ENCODE assay signal across 12 cellular contexts in the genomic region with DNA sequence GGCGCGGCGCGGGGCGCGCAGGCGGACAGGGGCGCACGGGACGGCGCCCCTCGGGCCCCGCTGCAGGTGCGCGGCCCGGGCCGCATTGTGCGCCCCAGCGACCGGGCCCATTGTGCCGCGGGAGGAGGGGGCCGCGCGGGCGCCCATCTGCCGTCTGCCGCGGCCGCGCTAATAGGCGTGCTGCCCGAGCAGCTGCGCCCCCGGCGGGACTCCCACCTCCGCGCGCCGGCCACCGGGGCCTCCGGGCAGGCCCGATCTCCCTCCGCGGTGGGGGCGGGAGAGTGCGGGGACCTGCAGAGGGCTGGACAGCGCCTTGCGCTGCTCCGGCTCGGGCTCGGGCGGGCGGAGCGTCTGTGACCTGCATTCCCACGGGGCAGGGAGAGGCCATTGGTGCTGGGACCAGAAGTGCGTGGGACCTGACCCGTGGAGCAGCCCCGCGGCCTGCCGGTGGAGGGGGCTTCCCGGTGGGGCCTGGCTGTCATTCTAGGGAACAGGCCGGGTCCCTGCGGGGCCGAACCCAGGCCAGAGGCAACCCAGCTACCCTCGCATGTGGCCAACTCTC. TPM values are rescaled to one million over a fixed set of nuclear protein-coding genes. Genes with fewer than 3 reads are reported as not detected.
DNase-seq lines count a peak whose midpoint lies in the region; ATAC-seq, FAIRE-seq and TF ChIP-seq lines count a peak whose summit lies in the region.
"Had no signal": no experiment of that assay in that cellular context is flagged by ENCODE, and none has a peak within 500 bp of the region (broad histone marks: within the 10 kb centered on the region; RNA-seq: fewer than 3 reads in every experiment).

No MANE protein-coding gene starts in this region.

- TF ChIP-seq EP300 in K562 (IDR thresholded peaks at IDR 0.05; ENCODE audit: low read length), result no peak

- 0 out of 2 replicates have a peak, but pooled peaks cover 6% of the 10 kb centered on the region for H4K20me1 ChIP-seq in K562 (replicated peaks; ENCODE audit: control insufficient read depth, insufficient read depth, low read length)

- CTCF ChIA-PET in K562 (lab: Yijun Ruan, JAX; ENCODE audit: low intra/inter-chr PET ratio), result no interaction called here

- ATAC-seq in activated T-cell treated with anti-CD3 and anti-CD28 coated beads, Interleukin-2, amount 50 U/mL, for 4 hours, result no peak
- no peak for ATAC-seq in K562
- ATAC-seq in GM19455 (IDR thresholded peaks at IDR 0.05; ENCODE audit: unreplicated experiment), result no peak
- ATAC-seq: left lobe of liver had no signal

- no peak overlapping the region for H3K27ac Mint-ChIP-seq in immature natural killer cell
- H3K27ac Mint-ChIP-seq: CD4-positive, CD25-positive, alpha-beta regulatory T cell had no signal

- H3K4me1 Mint-ChIP-seq in activated T-cell treated with anti-CD3 and anti-CD28 coated beads, Interleukin-2, amount 50 U/mL, for 4 hours (ENCODE audit: low read depth), result peaks cover 9% of the 10 kb centered on the region
- H3K4me1 Mint-ChIP-seq in immature natural killer cell, result peaks cover 0 to 9% of the 10 kb centered on the region in 2 donors

- peaks cover 27% of the 10 kb centered on the region for H3K27me3 Mint-ChIP-seq in activated T-cell treated with anti-CD3 and anti-CD28 coated beads, Interleukin-2, amount 50 U/mL, for 4 hours (ENCODE audit: low read depth)
- H3K27me3 Mint-ChIP-seq in immature natural killer cell (ENCODE audit: low read depth in 3 of 3), result peaks cover 9 to 17% (median 9%) of the 10 kb centered on the region in 3 donors

- no TSS peak for BruUV-seq in K562 (replicated peaks; lab: Mats Ljungman, UMichigan)

- H3K4me2 ChIP-seq in K562 (ENCODE audit: insufficient read depth, low read length), result no peak overlapping the region

- no peak for DNase-seq in activated T-cell treated with anti-CD3 and anti-CD28 coated beads, Interleukin-2, amount 50 U/mL, for 4 hours
- DNase-seq in activated T-cell treated with anti-CD3 and anti-CD28 coated beads for 4 hours (no peak), K562 (ENCODE audit: extremely low read depth in 1 of 4, low spot score in 3 of 4) (no peak), immature natural killer cell (no peak), superior temporal gyrus (ENCODE audit: extremely low spot score) (peak; percentile 32), HUDEP-2 (lab: John Stamatoyannopoulos, UW; ENCODE audit: unreplicated experiment in 76 of 76) (no peak), activated gamma-delta T cell (lab: John Stamatoyannopoulos, UW) (no peak)
- DNase-seq: activated CD4-positive, alpha-beta T cell treated with anti-CD3 and anti-CD28 coated beads, Interleukin-2, amount 50 U/mL, for 1 hour; CD4-positive, CD25-positive, alpha-beta regulatory T cell; cerebellar nuclear complex had no signal

- no peak for TF ChIP-seq RAD21 in K562 (CRISPR knock-in tag; conservative IDR thresholded peaks at IDR 0.05 in 1 of 2, IDR thresholded peaks at IDR 0.05 in 1 of 2)

- H3K36me3 Mint-ChIP-seq in activated T-cell treated with anti-CD3 and anti-CD28 coated beads, Interleukin-2, amount 50 U/mL, for 4 hours (ENCODE audit: insufficient read depth), result no peaks in the 10 kb centered on the region
- H3K36me3 Mint-ChIP-seq in immature natural killer cell, result no peaks in the 10 kb centered on the region
- H3K36me3 Mint-ChIP-seq: CD4-positive, CD25-positive, alpha-beta regulatory T cell had no signal

- no peak for TF ChIP-seq POLR2A in K562 (conservative IDR thresholded peaks at IDR 0.05)

- POLR2A ChIA-PET in K562 (lab: Yijun Ruan, JAX), result no interaction called here

- no peak overlapping the region for H3K27ac ChIP-seq in K562 (ENCODE audit: extremely low read depth, low read depth, low read length)

- H3K4me1 ChIP-seq in K562 (replicated peaks in 1 of 2; ENCODE audit: control insufficient read depth in 2 of 2, insufficient read depth in 2 of 2, low read length in 2 of 2), result peaks cover 0 to 30% of the 10 kb centered on the region in 2 experiments; a peak in 2 of 5 replicates

- H3K36me3 ChIP-seq in K562 (ENCODE audit: control insufficient read depth, insufficient read depth, low read length), result no peaks in the 10 kb centered on the region

- no peaks in the 10 kb centered on the region for H3K79me2 ChIP-seq in K562 (ENCODE audit: control insufficient read depth, insufficient read depth, low read length)

- intact Hi-C loops in K562 (cut with micrococcal nuclease), result no loop called here

- WGBS in K562 (ENCODE audit: insufficient coverage, low coverage, missing lambda C conversion rate), result 75% methylated on average over 7 of the region's 66 CpGs

- no peaks in the 10 kb centered on the region for H3K9me3 Mint-ChIP-seq in activated T-cell treated with anti-CD3 and anti-CD28 coated beads, Interleukin-2, amount 50 U/mL, for 4 hours
- H3K9me3 Mint-ChIP-seq in immature natural killer cell, result peaks cover 0 to 3% (median 0%) of the 10 kb centered on the region in 6 donors

- peaks cover 5 to 41% of the 10 kb centered on the region in 2 experiments; a peak in 3 of 5 replicates for H3K27me3 ChIP-seq in K562 (ENCODE audit: control insufficient read depth in 2 of 2, insufficient read depth in 2 of 2, low read length in 2 of 2)

- H3K9me1 ChIP-seq in K562 (ENCODE audit: control insufficient read depth, insufficient read depth, low read length), result no peaks in the 10 kb centered on the region

- H3K9ac ChIP-seq in K562 (ENCODE audit: insufficient read depth in 1 of 2, low read depth in 2 of 2, low read length in 2 of 2), result no peak overlapping the region

- FAIRE-seq in K562 (lab: Jason Lieb, UNC), result no peak

- H3K4me3 ChIP-seq in K562, result no peak overlapping the region

- H3K4me3 Mint-ChIP-seq in activated T-cell treated with anti-CD3 and anti-CD28 coated beads, Interleukin-2, amount 50 U/mL, for 4 hours, result peak overlapping the region; percentile 50
- H3K4me3 Mint-ChIP-seq in immature natural killer cell, result peak overlapping the region; percentile 18 to 56 (median 44)

- no peaks in the 10 kb centered on the region for H3K9me3 ChIP-seq in K562 (replicated peaks; ENCODE audit: control insufficient read depth, insufficient read depth, low read depth, low read length)

- TF ChIP-seq CTCF in K562 (IDR thresholded peaks at IDR 0.05 in 2 of 3, conservative IDR thresholded peaks at IDR 0.05 in 1 of 3; ENCODE audit: insufficient read depth in 2 of 3, low read depth in 1 of 3, low read length in 3 of 3), result no peak

- no peak overlapping the region for H2AFZ ChIP-seq in K562 (ENCODE audit: low read depth, low read length)

- in situ Hi-C loops in K562 (cut with MboI), result no loop called here

TF ChIP-seq in K562, 482 proteins besides CTCF, POLR2A, EP300 and RAD21:
- TF ChIP-seq, protein P1, sequence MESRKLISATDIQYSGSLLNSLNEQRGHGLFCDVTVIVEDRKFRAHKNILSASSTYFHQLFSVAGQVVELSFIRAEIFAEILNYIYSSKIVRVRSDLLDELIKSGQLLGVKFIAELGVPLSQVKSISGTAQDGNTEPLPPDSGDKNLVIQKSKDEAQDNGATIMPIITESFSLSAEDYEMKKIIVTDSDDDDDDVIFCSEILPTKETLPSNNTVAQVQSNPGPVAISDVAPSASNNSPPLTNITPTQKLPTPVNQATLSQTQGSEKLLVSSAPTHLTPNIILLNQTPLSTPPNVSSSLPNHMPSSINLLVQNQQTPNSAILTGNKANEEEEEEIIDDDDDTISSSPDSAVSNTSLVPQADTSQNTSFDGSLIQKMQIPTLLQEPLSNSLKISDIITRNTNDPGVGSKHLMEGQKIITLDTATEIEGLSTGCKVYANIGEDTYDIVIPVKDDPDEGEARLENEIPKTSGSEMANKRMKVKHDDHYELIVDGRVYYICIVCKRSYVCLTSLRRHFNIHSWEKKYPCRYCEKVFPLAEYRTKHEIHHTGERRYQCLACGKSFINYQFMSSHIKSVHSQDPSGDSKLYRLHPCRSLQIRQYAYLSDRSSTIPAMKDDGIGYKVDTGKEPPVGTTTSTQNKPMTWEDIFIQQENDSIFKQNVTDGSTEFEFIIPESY (CRISPR knock-in tag; IDR thresholded peaks at IDR 0.05), result peak; percentile 73
- no peak for TF ChIP-seq CBX1 (IDR thresholded peaks at IDR 0.05; ENCODE audit: low read depth)
TF ChIP-seq in K562: peak in this region for 1.

RNA-seq across cellular contexts. Expression of gene BRSK2, which starts 0.9 kb away (rescaled TPM):
- total RNA-seq in activated T-cell treated with anti-CD3 and anti-CD28 coated beads, Interleukin-2, amount 50 U/mL, for 4 hours, result under 1 TPM; 0.53 to 0.94 (median 0.76) TPM
- total RNA-seq in K562 (2011; cell fraction: chromatin; rRNA removed; ENCODE audit: low replicate concordance), result 0.84 and 4.1 TPM in 2 replicates
- 1.8 and 2.1 TPM in 2 replicates for total RNA-seq in K562 (2011; cell fraction: nucleolus; rRNA removed)
- total RNA-seq in K562 (2011; cell fraction: nucleoplasm; rRNA removed), result 0.84 and 1.2 TPM in 2 replicates
- total RNA-seq in K562 (2014; rRNA removed) (not detected in 2 replicates), K562 (2014; rRNA removed; fragmentation: Illumina TruSeq; extraction: Trizol) (not detected in 2 replicates), K562 (2015; rRNA removed; fragmentation: Illumina TruSeq; extraction: Trizol) (0.19 TPM in 1 of 2 replicates, not detected in the other), K562 (2021) (0.22 TPM in 2 replicates)
- polyA plus RNA-seq in K562 (2011; rRNA removed) (0.14 and 0.24 TPM in 2 replicates), K562 (2014; fragmentation: Illumina TruSeq; extraction: Trizol) (0.06 and 0.44 TPM in 2 replicates), K562 (2014; fragmentation: Nextera tagmentation; extraction: Ambion mirVana) (not detected), K562 (2014; rRNA removed) (0.46 and 0.52 TPM in 2 replicates), immature natural killer cell (under 1 TPM in 1 of 3 donors, not detected in 2; 0.12 TPM)
- polyA plus RNA-seq in K562 (2011; cell fraction: cytosol; rRNA removed), result 0.34 and 0.55 TPM in 2 replicates
- 0.65 and 2.2 TPM in 2 replicates for polyA plus RNA-seq in K562 (2011; cell fraction: nucleus; rRNA removed)
- 0.18 and 0.24 TPM in 2 replicates for polyA plus RNA-seq in K562 (2012)
- 0.39 TPM in 1 of 2 replicates, not detected in the other for polyA minus RNA-seq in K562 (2011; rRNA and poly(A)+ RNA removed)
- polyA minus RNA-seq in K562 (2011; cell fraction: cytosol; rRNA and poly(A)+ RNA removed), result not detected in 2 replicates
- polyA minus RNA-seq in K562 (2011; cell fraction: nucleus; rRNA and poly(A)+ RNA removed), result 0.56 and 1.2 TPM in 2 replicates
